8 cellular contexts compared by ENCODE assay signal in genomic region chr11:6682936-6683861, GRCh38. TPM values are rescaled to one million over a fixed set of nuclear protein-coding genes. Genes with fewer than 3 reads are reported as not detected.
A peak's percentile ranks its signal among the peaks of the same experiment; 100 is the strongest.
DNase-seq lines count a peak whose midpoint lies in the region; ATAC-seq, FAIRE-seq and TF ChIP-seq lines count a peak whose summit lies in the region.

Gene MRPL17 (minus strand): TSS chr11:6683340. CDS start chr11:6683296, 44 bp downstream.

- H3K4me3 Mint-ChIP-seq in activated CD4-positive, alpha-beta T cell treated with anti-CD3 and anti-CD28 coated beads for 36 hours: peak within 1 kb of the TSS; percentile 97

- POLR2A ChIA-PET in activated CD4-positive, alpha-beta T cell treated with anti-CD3 and anti-CD28 coated beads for 36 hours (lab: Charles Lee): interaction anchor here (0.6 to 1.0 kb wide), 5 partner anchors 63 to 212 kb away, joined by 3 to 4 read pairs (median 3); partner anchors contain the start of gene TPP1

- peak within 1 kb of the TSS; percentile 100 for H3K27ac Mint-ChIP-seq in activated CD4-positive, alpha-beta T cell treated with anti-CD3 and anti-CD28 coated beads for 36 hours

- H3K27me3 ChIP-seq in BLaER1 (no peaks in the 10 kb centered on the region), kidney epithelial cell (ENCODE audit: control insufficient read depth, insufficient read depth, low read length) (no peaks in the 10 kb centered on the region)

- peak within 1 kb of the TSS; percentile 95 for H3K4me2 ChIP-seq in BLaER1

- H3K4me3 ChIP-seq in BLaER1: peak within 1 kb of the TSS; percentile 95
- H3K4me3 ChIP-seq in choroid plexus epithelial cell (ENCODE audit: low read depth, low read length): peak within 1 kb of the TSS; percentile 99
- H3K4me3 ChIP-seq in kidney epithelial cell (ENCODE audit: low read depth, low read length): peak within 1 kb of the TSS; percentile 98

- H3K27ac ChIP-seq in BLaER1: peak within 1 kb of the TSS; percentile 94

- no peaks in the 10 kb centered on the region for H3K9me3 ChIP-seq in BLaER1

- H3K36me3 ChIP-seq in BLaER1 (peaks cover 31% of the 10 kb centered on the region), kidney epithelial cell (ENCODE audit: control insufficient read depth, insufficient read depth, low read length) (no peaks in the 10 kb centered on the region)

- H4K20me1 ChIP-seq in BLaER1: peaks cover 37% of the 10 kb centered on the region

- ATAC-seq in HG03457 (IDR thresholded peaks at IDR 0.05; ENCODE audit: unreplicated experiment): peak; percentile 85
- peak; percentile 96 for ATAC-seq in activated CD4-positive, alpha-beta T cell treated with anti-CD3 and anti-CD28 coated beads for 36 hours

- DNase-seq in GM19239 (ENCODE audit: insufficient read length, low spot score): peak; percentile 72
- DNase-seq in NCI-H524 (lab: John Stamatoyannopoulos, UW): peak; percentile 96 to 98
- peak; percentile 99 for DNase-seq in activated CD4-positive, alpha-beta T cell treated with anti-CD3 and anti-CD28 coated beads for 36 hours
- peak; percentile 99 for DNase-seq in choroid plexus epithelial cell (ENCODE audit: low read depth)
- peak; percentile 90 for DNase-seq in kidney epithelial cell (ENCODE audit: low read depth)
- peak; percentile 99 for DNase-seq in stimulated activated CD4-positive, alpha-beta T cell treated with anti-CD3 and anti-CD28 coated beads, Interleukin-15, amount 100 ng/mL, for 48 hours (ENCODE audit: low read depth in 2 of 2)

- peak; percentile 87 for TF ChIP-seq CTCF in choroid plexus epithelial cell (conservative IDR thresholded peaks at IDR 0.05; ENCODE audit: low read depth, low read length)
- peak; percentile 90 for TF ChIP-seq CTCF in kidney epithelial cell (IDR thresholded peaks at IDR 0.05; ENCODE audit: insufficient read depth, low read length, poor library complexity, severe bottlenecking)

- intact Hi-C loops in activated CD4-positive, alpha-beta T cell treated with anti-CD3 and anti-CD28 coated beads for 36 hours (cut with DNase I, micrococcal nuclease): loop anchor here (1.0 to 10.0 kb wide), 10 partner anchors 11 to 449 kb away; partner anchors contain the start of genes ARFIP2 (in 2 of the 2), ILK (in 2 of the 2), RRP8 (in 2 of the 2) and SMPD1 (in 2 of the 2)

- H3K27me3 Mint-ChIP-seq in activated CD4-positive, alpha-beta T cell treated with anti-CD3 and anti-CD28 coated beads for 36 hours: no peaks in the 10 kb centered on the region

- H3K4me1 ChIP-seq in BLaER1: peaks cover 30% of the 10 kb centered on the region

- peak; percentile 96 for FAIRE-seq in GM19239 (lab: Jason Lieb, UNC)

- H3K4me1 Mint-ChIP-seq in activated CD4-positive, alpha-beta T cell treated with anti-CD3 and anti-CD28 coated beads for 36 hours: peaks cover 29% of the 10 kb centered on the region

- H3K9ac ChIP-seq in BLaER1: peak within 1 kb of the TSS; percentile 95

- peaks cover 43% of the 10 kb centered on the region for H3K36me3 Mint-ChIP-seq in activated CD4-positive, alpha-beta T cell treated with anti-CD3 and anti-CD28 coated beads for 36 hours (ENCODE audit: low read depth)

- H3K9me3 Mint-ChIP-seq in activated CD4-positive, alpha-beta T cell treated with anti-CD3 and anti-CD28 coated beads for 36 hours (ENCODE audit: low read depth): no peaks in the 10 kb centered on the region

- CTCF ChIA-PET in activated CD4-positive, alpha-beta T cell treated with anti-CD3 and anti-CD28 coated beads for 36 hours (lab: Charles Lee): interaction anchor here (0.6 to 3.1 kb wide), 37 partner anchors 8 to 1303 kb away, joined by 3 to 19 read pairs (median 4); partner anchors contain the start of genes ARFIP2, EIF3F, ILK and TAF10

RNA-seq across cellular contexts. Expression of gene MRPL17, which starts in this region (rescaled TPM):
- 100 to 1,000 TPM; 118 to 156 TPM for total RNA-seq in activated CD4-positive, alpha-beta T cell treated with anti-CD3 and anti-CD28 coated beads for 36 hours
- total RNA-seq in kidney epithelial cell: 27.0 and 43.6 TPM in 2 replicates

Comparison
In these comparisons a context has a peak if more than half of its experiments do, and no peak if none do; other contexts are left out.
1. Peak in every context shown above with its lines: DNase-seq, ATAC-seq, H3K4me3 ChIP-seq and H3K27ac ChIP-seq.